14 cellular contexts compared by ENCODE assay signal in genomic region chr22:36287881-36288515, GRCh38. TPM values are rescaled to one million over a fixed set of nuclear protein-coding genes. Genes with fewer than 3 reads are reported as not detected.
A peak's percentile ranks its signal among the peaks of the same experiment; 100 is the strongest.
DNase-seq lines count a peak whose midpoint lies in the region; ATAC-seq and TF ChIP-seq lines count a peak whose summit lies in the region.
"Had no signal": no experiment of that assay in that cellular context is flagged by ENCODE, and none has a peak within 500 bp of the region (broad histone marks: within the 10 kb centered on the region; RNA-seq: fewer than 3 reads in every experiment).

No MANE protein-coding gene starts in this region.

- no peaks in the 10 kb centered on the region for H3K9me3 Mint-ChIP-seq in activated CD4-positive, alpha-beta T cell treated with anti-CD3 and anti-CD28 coated beads, Interleukin-2, amount 10 ng/mL, durations not matched to agents 7 days and 5 days
- H3K9me3 Mint-ChIP-seq in HFFc6, result peaks cover 9% of the 10 kb centered on the region; the same call in 1 of the 2 replicates

- DNase-seq in activated CD4-positive, alpha-beta T cell treated with anti-CD3 and anti-CD28 coated beads, Interleukin-2, amount 10 ng/mL, durations not matched to agents 7 days and 5 days, result no peak
- DNase-seq in activated CD4-positive, alpha-beta T cell treated with anti-CD3 and anti-CD28 coated beads, Interleukin-2, amount 50 U/mL, for 48 hours, result no peak
- DNase-seq in HFFc6, result no peak
- DNase-seq in epithelial cell of prostate (ENCODE audit: low read depth, low spot score), result peak; percentile 18
- DNase-seq in posterior vena cava (ENCODE audit: low spot score), result peak; percentile 81
- no peak for DNase-seq in NCI-H2107 (lab: John Stamatoyannopoulos, UW)
- DNase-seq in NCI-H1694 (lab: John Stamatoyannopoulos, UW), result no peak
- DNase-seq: GOT3; Karpas-422; NCI-H2029; NK-92 treated with Interleukin-12 subunit alpha and Interleukin-12 subunit beta, amount 100 ng/mL, for 24 hours; WERI-Rb-1 had no signal

- no peaks in the 10 kb centered on the region for H3K27me3 Mint-ChIP-seq in activated CD4-positive, alpha-beta T cell treated with anti-CD3 and anti-CD28 coated beads, Interleukin-2, amount 10 ng/mL, durations not matched to agents 7 days and 5 days
- peaks cover 67% of the 10 kb centered on the region for H3K27me3 Mint-ChIP-seq in HFFc6 (ENCODE audit: insufficient read depth)

- H3K36me3 Mint-ChIP-seq in activated CD4-positive, alpha-beta T cell treated with anti-CD3 and anti-CD28 coated beads, Interleukin-2, amount 10 ng/mL, durations not matched to agents 7 days and 5 days (ENCODE audit: low read depth), result peaks cover 75% of the 10 kb centered on the region
- H3K36me3 Mint-ChIP-seq in HFFc6 (ENCODE audit: low read depth), result peaks cover 43% of the 10 kb centered on the region

- no peak for TF ChIP-seq CTCF in HFFc6 (IDR thresholded peaks at IDR 0.05)

- no peak overlapping the region for H3K4me3 Mint-ChIP-seq in activated CD4-positive, alpha-beta T cell treated with anti-CD3 and anti-CD28 coated beads, Interleukin-2, amount 10 ng/mL, durations not matched to agents 7 days and 5 days
- peak overlapping the region; percentile 8; the same call in 1 of the 2 replicates for H3K4me3 Mint-ChIP-seq in HFFc6

- H3K27ac ChIP-seq in epithelial cell of prostate, result no peak overlapping the region
- H3K27ac ChIP-seq: ovary, WERI-Rb-1 had no signal

- POLR2A ChIA-PET in activated CD4-positive, alpha-beta T cell treated with anti-CD3 and anti-CD28 coated beads, Interleukin-2, amount 10 ng/mL, durations not matched to agents 7 days and 5 days (lab: Charles Lee), result interaction anchor here (0.6 kb wide), 1 partner anchor 1144 kb away, joined by 4 read pairs; no protein-coding TSS in a partner anchor

- CTCF ChIA-PET in activated CD4-positive, alpha-beta T cell treated with anti-CD3 and anti-CD28 coated beads, Interleukin-2, amount 10 ng/mL, durations not matched to agents 7 days and 5 days (lab: Charles Lee), result interaction anchor here (1.2 to 5.2 kb wide), 7 partner anchors 8 to 51 kb away, joined by 3 to 35 read pairs (median 4); partner anchors contain the start of gene APOL2

- intact Hi-C loops in posterior vena cava (cut with DNase I), result no loop called here

- H3K27ac Mint-ChIP-seq in activated CD4-positive, alpha-beta T cell treated with anti-CD3 and anti-CD28 coated beads, Interleukin-2, amount 10 ng/mL, durations not matched to agents 7 days and 5 days, result peak overlapping the region; percentile 84
- H3K27ac Mint-ChIP-seq in HFFc6, result peak overlapping the region; percentile 60; the same call in 1 of the 2 replicates

- ATAC-seq in HG02642 (IDR thresholded peaks at IDR 0.05; ENCODE audit: poor library complexity, unreplicated experiment), result no peak

- H3K4me1 Mint-ChIP-seq in activated CD4-positive, alpha-beta T cell treated with anti-CD3 and anti-CD28 coated beads, Interleukin-2, amount 10 ng/mL, durations not matched to agents 7 days and 5 days, result peaks cover 57% of the 10 kb centered on the region
- H3K4me1 Mint-ChIP-seq in HFFc6 (ENCODE audit: low read depth), result peaks cover 10% of the 10 kb centered on the region; the same call in 1 of the 2 replicates

RNA-seq across cellular contexts. Expression of gene APOL1, which starts 35.1 kb away (rescaled TPM):
- 10 to 100 TPM; 50.9 to 60.0 TPM for total RNA-seq in activated CD4-positive, alpha-beta T cell treated with anti-CD3 and anti-CD28 coated beads, Interleukin-2, amount 10 ng/mL, durations not matched to agents 7 days and 5 days
- total RNA-seq in HFFc6 (2021; fragmentation: NEBNext Ultra II Directional; extraction: Animal tissue kit (Norgen Biotek cat#: 25700)), result 1 to 10 TPM in 4 of 6 experiments, under 1 TPM in 2; 0.55 to 6.2 (median 4.9) TPM
- 10 to 100 TPM; 39.9 to 69.3 TPM for total RNA-seq in posterior vena cava

RNA-seq across cellular contexts. Expression of gene APOL2, which starts 48.7 kb away (rescaled TPM):
- 10 to 100 TPM; 77.0 to 85.4 TPM for total RNA-seq in activated CD4-positive, alpha-beta T cell treated with anti-CD3 and anti-CD28 coated beads, Interleukin-2, amount 10 ng/mL, durations not matched to agents 7 days and 5 days
- 10 to 100 TPM; 27.7 to 42.5 (median 38.5) TPM for total RNA-seq in HFFc6 (2021; fragmentation: NEBNext Ultra II Directional; extraction: Animal tissue kit (Norgen Biotek cat#: 25700))
- total RNA-seq in posterior vena cava, result 10 to 100 TPM; 50.5 to 54.4 TPM

Comparison
In these comparisons a context has a peak if more than half of its experiments do, and no peak if none do; other contexts are left out.
1. DNase-seq: peak in epithelial cell of prostate (single experiment) and posterior vena cava (single experiment); none in activated CD4-positive, alpha-beta T cell treated with anti-CD3 and anti-CD28 coated beads, Interleukin-2, amount 10 ng/mL, durations not matched to agents 7 days and 5 days (single experiment), activated CD4-positive, alpha-beta T cell treated with anti-CD3 and anti-CD28 coated beads, Interleukin-2, amount 50 U/mL, for 48 hours (0 of 2), HFFc6 (single experiment), NCI-H2107 (single experiment) and NCI-H1694 (single experiment).
2. RNA of gene APOL1, which starts 35.1 kb away (total RNA-seq): 39.9 to 69.3 TPM in posterior vena cava and 50.9 to 60.0 TPM in activated CD4-positive, alpha-beta T cell treated with anti-CD3 and anti-CD28 coated beads, Interleukin-2, amount 10 ng/mL, durations not matched to agents 7 days and 5 days; 0.55 to 6.2 TPM in HFFc6; every median in the first group is over 4 times any median in the second.